ENCODE assay signal across 8 cellular contexts in the genomic region with DNA sequence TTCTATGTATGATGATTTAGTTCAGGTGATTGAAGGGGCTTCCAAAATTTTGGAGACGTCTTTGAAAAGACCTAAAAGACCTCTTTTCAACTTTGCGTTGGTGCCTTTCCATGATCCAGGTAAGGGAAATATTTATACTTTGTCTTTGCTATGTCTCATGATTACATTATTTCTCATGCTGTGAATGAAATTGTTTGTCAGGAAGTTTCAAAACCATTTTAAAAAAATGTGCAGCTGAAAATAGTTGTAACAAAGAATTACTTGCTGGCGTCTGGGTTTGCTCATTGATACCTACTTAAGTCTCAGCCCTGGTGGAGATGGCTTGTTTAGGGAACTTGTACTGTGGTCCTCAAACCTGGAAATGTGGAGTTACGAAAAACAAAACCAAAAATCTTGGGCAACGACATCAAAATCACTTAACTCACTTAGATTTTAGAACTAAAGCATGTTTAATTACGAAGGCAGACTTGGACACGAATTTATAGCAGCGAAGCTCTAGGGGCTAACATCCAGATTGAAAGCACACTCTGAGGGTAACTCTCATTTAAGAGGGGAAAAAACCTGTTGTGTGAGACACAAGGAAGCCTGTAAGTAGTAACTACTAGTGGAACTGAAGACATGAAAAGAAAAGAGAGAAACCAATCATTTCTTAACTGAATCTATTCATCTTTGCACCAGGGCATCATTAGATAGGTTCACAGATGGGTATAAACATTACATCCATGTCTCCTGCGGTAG. TPM values are rescaled to one million over a fixed set of nuclear protein-coding genes. Genes with fewer than 3 reads are reported as not detected.
DNase-seq lines count a peak whose midpoint lies in the region; ATAC-seq lines count a peak whose summit lies in the region.

No MANE protein-coding gene starts in this region.

- peak overlapping the region; percentile 78 to 81 for H3K4me3 ChIP-seq in duodenal mucosa (ENCODE audit: low read depth in 1 of 2, low read length in 2 of 2)

- peak overlapping the region; percentile 15 for H3K27ac ChIP-seq in duodenal mucosa (ENCODE audit: low read depth, low read length)

- peaks cover 14 to 39% (median 24%) of the 10 kb centered on the region in 9 donors for H3K9me3 Mint-ChIP-seq in naive thymus-derived CD8-positive, alpha-beta T cell

- peak overlapping the region; percentile 42 to 79 (median 70) for H3K4me3 Mint-ChIP-seq in naive thymus-derived CD8-positive, alpha-beta T cell

- H3K9ac ChIP-seq in duodenal mucosa (ENCODE audit: low read depth in 1 of 2, low read length in 2 of 2): peak overlapping the region in 1 of 2 donors; percentile 45

- peaks cover 13 to 16% of the 10 kb centered on the region in 2 donors for H3K27me3 ChIP-seq in duodenal mucosa (ENCODE audit: control insufficient read depth in 1 of 2, insufficient read depth in 2 of 2, low read length in 2 of 2)

- POLR2A ChIA-PET in naive thymus-derived CD8-positive, alpha-beta T cell (lab: Charles Lee): no interaction called here

- H3K36me3 Mint-ChIP-seq in naive thymus-derived CD8-positive, alpha-beta T cell: peaks cover 0 to 29% (median 15%) of the 10 kb centered on the region in 3 donors

- H3K27ac Mint-ChIP-seq in naive thymus-derived CD8-positive, alpha-beta T cell: no peak overlapping the region

- peaks cover 48 to 88% (median 55%) of the 10 kb centered on the region in 5 donors for H3K27me3 Mint-ChIP-seq in naive thymus-derived CD8-positive, alpha-beta T cell

- ATAC-seq in HG03280 (IDR thresholded peaks at IDR 0.05; ENCODE audit: unreplicated experiment) (peak; percentile 35), GM21619 (IDR thresholded peaks at IDR 0.05; ENCODE audit: unreplicated experiment) (no peak), GM19023 (IDR thresholded peaks at IDR 0.05; ENCODE audit: unreplicated experiment) (no peak)
- ATAC-seq in naive thymus-derived CD8-positive, alpha-beta T cell: no peak

- H3K36me3 ChIP-seq in duodenal mucosa (ENCODE audit: control insufficient read depth in 1 of 2, insufficient read depth in 2 of 2, low read length in 2 of 2): no peaks in the 10 kb centered on the region

- H3K4me1 ChIP-seq in duodenal mucosa (ENCODE audit: control insufficient read depth in 1 of 2, insufficient read depth in 2 of 2, low read length in 2 of 2): peaks cover 0 to 5% of the 10 kb centered on the region in 2 donors

- H3K9me3 ChIP-seq in duodenal mucosa (ENCODE audit: control insufficient read depth in 1 of 2, low read length in 2 of 2): peaks cover 0 to 2% of the 10 kb centered on the region in 2 donors

- DNase-seq in AG20443 (ENCODE audit: low spot score) (peak; percentile 9), OCI-M2 (lab: John Stamatoyannopoulos, UW; ENCODE audit: unreplicated experiment) (no peak), anterior cingulate cortex (lab: John Stamatoyannopoulos, UW) (no peak)
- no peak for DNase-seq in naive thymus-derived CD8-positive, alpha-beta T cell

- peaks cover 9 to 18% (median 17%) of the 10 kb centered on the region in 4 donors for H3K4me1 Mint-ChIP-seq in naive thymus-derived CD8-positive, alpha-beta T cell

RNA-seq across cellular contexts. Expression of a gene that starts 0.9 kb away (rescaled TPM):
- under 1 TPM; 0.14 to 0.26 TPM for total RNA-seq in naive thymus-derived CD8-positive, alpha-beta T cell
- not detected for polyA plus RNA-seq in naive thymus-derived CD8-positive, alpha-beta T cell
